In genomic region chr9:109354190-109354589, GRCh38 we compare ENCODE assay signal across 8 cellular contexts.
"Had no signal": no experiment of that assay in that cellular context is flagged by ENCODE, and none has a peak within 500 bp of the region (broad histone marks: within the 10 kb centered on the region; RNA-seq: fewer than 3 reads in every experiment).

No MANE protein-coding gene starts in this region.

- DNase-seq: H9, HCEC 1CT, IMR-90 had no signal

- H3K4me3 ChIP-seq: GM23338, K562 had no signal

- ATAC-seq: GM23338, K562 had no signal

- FAIRE-seq: H1, H54, HTR-8/SVneo, K562 had no signal

- H2AFZ ChIP-seq: GM23338 had no signal

- H3K4me2 ChIP-seq: GM23338 had no signal
